In genomic region chr3:124559650-124560405, GRCh38 we compare ENCODE assay signal across 8 cellular contexts.
DNase-seq lines count a peak whose midpoint lies in the region; ATAC-seq and TF ChIP-seq lines count a peak whose summit lies in the region.

No MANE protein-coding gene starts in this region.

- DNase-seq in COLO829 (ENCODE audit: low spot score) (peak; percentile 93), NCI-H524 treated with DMSO at 0.1 percent for 48 hours (lab: John Stamatoyannopoulos, UW) (peak; percentile 60), dorsolateral prefrontal cortex (peak; percentile 53 to 90 (median 79)), lung microvascular endothelial cell (ENCODE audit: low read depth in 2 of 2) (peak; percentile 78 to 87)
- peak; percentile 13 to 46 for DNase-seq in activated CD4-positive, alpha-beta T cell treated with anti-CD3 and anti-CD28 coated beads, Interleukin-2, amount 50 U/mL, for 24 hours (ENCODE audit: low read depth in 1 of 2, low spot score in 1 of 2)
- DNase-seq in stimulated activated CD8-positive, alpha-beta memory T cell treated with anti-CD3 and anti-CD28 coated beads, Interleukin-12 subunit alpha, Interleukin-12 subunit beta, amount 100 ng/mL, for 1 hour (ENCODE audit: low read depth) = peak; percentile 32

- peak; percentile 55 for ATAC-seq in HG02885 (IDR thresholded peaks at IDR 0.05; ENCODE audit: poor library complexity, unreplicated experiment)
- no peak for ATAC-seq in GM21528 (IDR thresholded peaks at IDR 0.05; ENCODE audit: low FRiP score, unreplicated experiment)

- H3K27me3 ChIP-seq in dorsolateral prefrontal cortex = no peaks in the 10 kb centered on the region

- peak overlapping the region in 54 of 59 donors; percentile 1 to 92 (median 70) for H3K27ac ChIP-seq in dorsolateral prefrontal cortex

- peak; percentile 38 to 97 (median 90) for TF ChIP-seq CTCF in dorsolateral prefrontal cortex (IDR thresholded peaks at IDR 0.05 in 54 of 56, conservative IDR thresholded peaks at IDR 0.05 in 2 of 56; ENCODE audit: low read depth in 1 of 56, partially characterized antibody in 56 of 56)

- no peak overlapping the region for H3K4me3 ChIP-seq in dorsolateral prefrontal cortex

- intact Hi-C loops in dorsolateral prefrontal cortex (cut with DNase I) = loop anchor here (2.0 to 10.0 kb wide), 3 partner anchors 209 to 545 kb away; no protein-coding TSS in a partner anchor

Comparison
In these comparisons a context has a peak if more than half of its experiments do, and no peak if none do; other contexts are left out.
1. DNase-seq: peak in every context shown above with its lines; median percentile 93 in COLO829; 82 in lung microvascular endothelial cell; 79 in dorsolateral prefrontal cortex; 60 in NCI-H524 treated with DMSO at 0.1 percent for 48 hours; 32 in stimulated activated CD8-positive, alpha-beta memory T cell treated with anti-CD3 and anti-CD28 coated beads, Interleukin-12 subunit alpha, Interleukin-12 subunit beta, amount 100 ng/mL, for 1 hour; 30 in activated CD4-positive, alpha-beta T cell treated with anti-CD3 and anti-CD28 coated beads, Interleukin-2, amount 50 U/mL, for 24 hours.